In genomic region chr4:77155631-77156345, GRCh38 we compare ENCODE assay signal across 8 cellular contexts.
DNase-seq lines count a peak whose midpoint lies in the region; ATAC-seq and TF ChIP-seq lines count a peak whose summit lies in the region.

No MANE protein-coding gene starts in this region.

- peak overlapping the region; percentile 97 for H3K4me3 ChIP-seq in WI38 (ENCODE audit: low read depth, low read length)
- H3K4me3 ChIP-seq in iPS-18a (ENCODE audit: low read length) = peak overlapping the region; percentile 92
- H3K4me3 ChIP-seq in stomach smooth muscle (ENCODE audit: low read length in 2 of 2) = peak overlapping the region; percentile 84 to 98

- peaks cover 55% of the 10 kb centered on the region for H3K4me1 Mint-ChIP-seq in T-helper 2 cell treated with Interferon-gamma antibody and Interleukin-4, amounts not matched to agents 5 μg/mL and 100 μg/mL, for 36 hours (ENCODE audit: low read depth)

- no peak for ATAC-seq in GM21515 (IDR thresholded peaks at IDR 0.05; ENCODE audit: unreplicated experiment)

- no peaks in the 10 kb centered on the region for H3K9me3 Mint-ChIP-seq in T-helper 2 cell treated with Interferon-gamma antibody and Interleukin-4, amounts not matched to agents 5 μg/mL and 100 μg/mL, for 36 hours

- H3K27me3 ChIP-seq in iPS-18a (ENCODE audit: control insufficient read depth, insufficient read depth, low read length) (no peaks in the 10 kb centered on the region), stomach smooth muscle (ENCODE audit: control insufficient read depth in 1 of 2, insufficient read depth in 2 of 2, low read length in 2 of 2) (peaks cover 0 to 3% of the 10 kb centered on the region in 2 donors)

- TF ChIP-seq CTCF in WI38 (IDR thresholded peaks at IDR 0.05; ENCODE audit: low read depth, low read length) = no peak

- peaks cover 8% of the 10 kb centered on the region for H3K36me3 ChIP-seq in iPS-18a (ENCODE audit: control insufficient read depth, low read depth, low read length)
- no peaks in the 10 kb centered on the region for H3K36me3 ChIP-seq in stomach smooth muscle (ENCODE audit: control insufficient read depth in 2 of 2, insufficient read depth in 2 of 2, low read length in 2 of 2)

- no peaks in the 10 kb centered on the region for H3K27me3 Mint-ChIP-seq in T-helper 2 cell treated with Interferon-gamma antibody and Interleukin-4, amounts not matched to agents 5 μg/mL and 100 μg/mL, for 36 hours (ENCODE audit: low read depth)

- peak overlapping the region; percentile 95 for H3K27ac Mint-ChIP-seq in T-helper 2 cell treated with Interferon-gamma antibody and Interleukin-4, amounts not matched to agents 5 μg/mL and 100 μg/mL, for 36 hours

- H3K9me3 ChIP-seq in iPS-18a (ENCODE audit: control insufficient read depth, low read depth, low read length) = no peaks in the 10 kb centered on the region
- no peaks in the 10 kb centered on the region for H3K9me3 ChIP-seq in stomach smooth muscle (ENCODE audit: control insufficient read depth in 2 of 2, low read length in 2 of 2)

- H3K9ac ChIP-seq in iPS-18a (ENCODE audit: low read length) (peak overlapping the region; percentile 71), stomach smooth muscle (ENCODE audit: low read length in 2 of 2) (peak overlapping the region; percentile 39 to 66)

- peaks cover 23% of the 10 kb centered on the region for H3K4me1 ChIP-seq in iPS-18a (ENCODE audit: control insufficient read depth, low read depth, low read length)
- peaks cover 7% of the 10 kb centered on the region for H3K4me1 ChIP-seq in stomach smooth muscle (ENCODE audit: control insufficient read depth, insufficient read depth, low read length)

- H3K36me3 Mint-ChIP-seq in T-helper 2 cell treated with Interferon-gamma antibody and Interleukin-4, amounts not matched to agents 5 μg/mL and 100 μg/mL, for 36 hours (ENCODE audit: low read depth) = peaks cover 16% of the 10 kb centered on the region

- H3K27ac ChIP-seq in iPS-18a (ENCODE audit: low read length) (no peak overlapping the region), stomach smooth muscle (ENCODE audit: low read length) (no peak overlapping the region)

- peak overlapping the region; percentile 92 for H3K4me3 Mint-ChIP-seq in T-helper 2 cell treated with Interferon-gamma antibody and Interleukin-4, amounts not matched to agents 5 μg/mL and 100 μg/mL, for 36 hours

- no peak for DNase-seq in T-helper 2 cell treated with Interferon-gamma antibody and Interleukin-4, amounts not matched to agents 5 μg/mL and 100 μg/mL, for 36 hours (ENCODE audit: low spot score)
- DNase-seq in T-helper 2 cell (no peak), GOT3 (lab: John Stamatoyannopoulos, UW) (no peak), GM19240 (ENCODE audit: insufficient read length, low spot score) (no peak)
